Comparison of ENCODE assay signal across 21 cellular contexts in genomic region chrX:11269006-11269405, GRCh38. TPM values are rescaled to one million over a fixed set of nuclear protein-coding genes. Genes with fewer than 3 reads are reported as not detected.
DNase-seq lines count a peak whose midpoint lies in the region; ATAC-seq, FAIRE-seq and TF ChIP-seq lines count a peak whose summit lies in the region.
"Had no signal": no experiment of that assay in that cellular context is flagged by ENCODE, and none has a peak within 500 bp of the region (broad histone marks: within the 10 kb centered on the region; RNA-seq: fewer than 3 reads in every experiment).

No MANE protein-coding gene starts in this region.

- DNase-seq in A172 (ENCODE audit: low spot score) (peak; percentile 5), HT1080 (ENCODE audit: low read depth) (peak; percentile 0), SW480 (ENCODE audit: low spot score) (peak; percentile 3), K562 (ENCODE audit: extremely low read depth in 1 of 4, low spot score in 3 of 4) (peak; percentile 25 to 63 (median 34)), GM23338 (ENCODE audit: low spot score) (no peak), lower leg skin (ENCODE audit: low spot score in 2 of 2) (no peak), smooth muscle cell (lab: John Stamatoyannopoulos, UW; ENCODE audit: unreplicated experiment) (no peak)
- DNase-seq in stimulated activated naive CD4-positive, alpha-beta T cell (lab: John Stamatoyannopoulos, UW): no peak
- DNase-seq: CD8-positive, alpha-beta T cell; COR-L47; DMS153; DMS79 treated with DMSO at 0.1 percent for 48 hours; EL; GOT3; H9 had no signal

- 0 out of 2 replicates have a peak overlapping the region, but pooled peaks have one; percentile 40 for H2AFZ ChIP-seq in K562 (ENCODE audit: low read depth, low read length)
- no peak overlapping the region for H2AFZ ChIP-seq in GM23338
- H2AFZ ChIP-seq in smooth muscle cell (ENCODE audit: low read depth): no peak overlapping the region

- H3K4me2 ChIP-seq in K562 (ENCODE audit: insufficient read depth, low read length) (peak overlapping the region; percentile 41), GM23338 (no peak overlapping the region), smooth muscle cell (no peak overlapping the region)

- ATAC-seq in K562 (peak; percentile 45), GM23338 (no peak)
- ATAC-seq: CD8-positive, alpha-beta T cell had no signal

- POLR2A ChIA-PET in K562 (lab: Yijun Ruan, JAX): interaction anchor here (1.0 kb wide), 1 partner anchor 11 kb away, joined by 3 read pairs; no protein-coding TSS in a partner anchor

- H3K9ac ChIP-seq in K562 (ENCODE audit: insufficient read depth in 1 of 2, low read depth in 2 of 2, low read length in 2 of 2): no peak overlapping the region; a peak in 1 of 4 replicates
- H3K9ac ChIP-seq in smooth muscle cell (ENCODE audit: low read depth): no peak overlapping the region

- H3K27me3 ChIP-seq in K562 (ENCODE audit: control insufficient read depth in 2 of 2, insufficient read depth in 2 of 2, low read length in 2 of 2) (no peaks in the 10 kb centered on the region), GM23338 (ENCODE audit: insufficient read depth) (no peaks in the 10 kb centered on the region), smooth muscle cell (ENCODE audit: low read depth) (no peaks in the 10 kb centered on the region)

- H3K9me1 ChIP-seq in K562 (ENCODE audit: control insufficient read depth, insufficient read depth, low read length): no peaks in the 10 kb centered on the region

- H3F3A ChIP-seq in GM23338 (replicated peaks; ENCODE audit: low read depth) (no peaks in the 10 kb centered on the region), smooth muscle cell (ENCODE audit: low read depth) (no peaks in the 10 kb centered on the region)

- no peak overlapping the region for H3K4me3 ChIP-seq in K562
- H3K4me3 ChIP-seq in GM23338: no peak overlapping the region
- no peak overlapping the region for H3K4me3 ChIP-seq in lower leg skin (ENCODE audit: low read depth, poor library complexity, severe bottlenecking)
- H3K4me3 ChIP-seq in smooth muscle cell: no peak overlapping the region

- in situ Hi-C loops in K562 (cut with MboI): no loop called here

- H3K9me3 ChIP-seq in K562 (replicated peaks; ENCODE audit: control insufficient read depth, insufficient read depth, low read depth, low read length): no peaks in the 10 kb centered on the region
- no peaks in the 10 kb centered on the region for H3K9me3 ChIP-seq in smooth muscle cell (replicated peaks; ENCODE audit: low read depth)

- 0% methylated on average over 3 of the region's 3 CpGs for WGBS in K562 (ENCODE audit: insufficient coverage, low coverage, missing lambda C conversion rate)
- 66 to 70% methylated on average over 3 of the region's 3 CpGs for WGBS in lower leg skin, 2 donors
- 65% methylated on average over 3 of the region's 3 CpGs for WGBS in smooth muscle cell (ENCODE audit: low lambda C conversion rate)

- no peak for TF ChIP-seq RAD21 in K562 (CRISPR knock-in tag; conservative IDR thresholded peaks at IDR 0.05 in 1 of 2, IDR thresholded peaks at IDR 0.05 in 1 of 2)

- no peaks in the 10 kb centered on the region; the same call in 2 of the 3 replicates for H3K9me3 Mint-ChIP-seq in GM23338
- H3K9me3 Mint-ChIP-seq: CD8-positive, alpha-beta T cell had no signal

- H3K9me2 ChIP-seq in GM23338 (ENCODE audit: insufficient read depth): no peaks in the 10 kb centered on the region

- no peak for TF ChIP-seq CTCF in K562 (IDR thresholded peaks at IDR 0.05 in 2 of 3, conservative IDR thresholded peaks at IDR 0.05 in 1 of 3; ENCODE audit: insufficient read depth in 2 of 3, low read depth in 1 of 3, low read length in 3 of 3)
- no peak for TF ChIP-seq CTCF in GM23338 (conservative IDR thresholded peaks at IDR 0.05; ENCODE audit: low read depth in 2 of 2)
- no peak for TF ChIP-seq CTCF in lower leg skin (IDR thresholded peaks at IDR 0.05)
- TF ChIP-seq CTCF in smooth muscle cell (IDR thresholded peaks at IDR 0.05; ENCODE audit: borderline replicate concordance, insufficient read depth, poor library complexity, severe bottlenecking): no peak

- H3K79me2 ChIP-seq in K562 (ENCODE audit: control insufficient read depth, insufficient read depth, low read length): peaks cover 96% of the 10 kb centered on the region
- H3K79me2 ChIP-seq in GM23338 (replicated peaks; ENCODE audit: insufficient read depth): no peaks in the 10 kb centered on the region
- H3K79me2 ChIP-seq in smooth muscle cell (ENCODE audit: low read depth): no peaks in the 10 kb centered on the region

- H3K4me1 ChIP-seq in K562 (replicated peaks in 1 of 2; ENCODE audit: control insufficient read depth in 2 of 2, insufficient read depth in 2 of 2, low read length in 2 of 2) (peaks cover 11 to 73% of the 10 kb centered on the region in 2 experiments), GM23338 (ENCODE audit: insufficient read depth) (no peaks in the 10 kb centered on the region), smooth muscle cell (ENCODE audit: low read depth) (no peaks in the 10 kb centered on the region)

- peaks cover 8% of the 10 kb centered on the region; the same call in 2 of the 3 replicates for H3K4me1 Mint-ChIP-seq in GM23338
- H3K4me1 Mint-ChIP-seq: CD14-positive monocyte, H9 had no signal

- H3K27ac ChIP-seq in K562 (ENCODE audit: extremely low read depth, low read depth, low read length) (peak overlapping the region; percentile 58; the same call in 2 of the 3 replicates), GM23338 (ENCODE audit: low read depth) (no peak overlapping the region), smooth muscle cell (ENCODE audit: low read depth) (no peak overlapping the region)

- peaks cover 3% of the 10 kb centered on the region for H3K27me3 Mint-ChIP-seq in GM23338 (ENCODE audit: insufficient read depth, low read depth, poor library complexity)

- no peaks in the 10 kb centered on the region for H4K20me1 ChIP-seq in K562 (replicated peaks; ENCODE audit: control insufficient read depth, insufficient read depth, low read length)
- no peaks in the 10 kb centered on the region for H4K20me1 ChIP-seq in GM23338 (replicated peaks; ENCODE audit: insufficient read depth)
- no peaks in the 10 kb centered on the region for H4K20me1 ChIP-seq in smooth muscle cell (ENCODE audit: low read depth)

- CTCF ChIA-PET in K562 (lab: Yijun Ruan, JAX; ENCODE audit: low intra/inter-chr PET ratio): interaction anchor here (0.7 kb wide), 1 partner anchor 73 kb away, joined by 3 read pairs; no protein-coding TSS in a partner anchor

- no peaks in the 10 kb centered on the region; the same call in 2 of the 3 replicates for H3K36me3 ChIP-seq in K562 (ENCODE audit: control insufficient read depth, insufficient read depth, low read length)
- H3K36me3 ChIP-seq in GM23338 (ENCODE audit: insufficient read depth): no peaks in the 10 kb centered on the region
- no peaks in the 10 kb centered on the region for H3K36me3 ChIP-seq in smooth muscle cell (ENCODE audit: low read depth)

- no peak for TF ChIP-seq EP300 in K562 (IDR thresholded peaks at IDR 0.05; ENCODE audit: low read length)

- peak; percentile 63 for FAIRE-seq in K562 (lab: Jason Lieb, UNC)
- FAIRE-seq: D721Med, G401.6, GM12891 had no signal

- H3K27ac Mint-ChIP-seq in GM23338: no peak overlapping the region
- H3K27ac Mint-ChIP-seq: CD14-positive monocyte; CD8-positive, alpha-beta T cell; H9 had no signal

- H3K36me3 Mint-ChIP-seq in GM23338 (ENCODE audit: low read depth): no peaks in the 10 kb centered on the region
- H3K36me3 Mint-ChIP-seq: CD14-positive monocyte; CD8-positive, alpha-beta T cell had no signal

- no peak for TF ChIP-seq POLR2A in K562 (conservative IDR thresholded peaks at IDR 0.05)
- TF ChIP-seq POLR2A in lower leg skin (IDR thresholded peaks at IDR 0.05): no peak

- no peak overlapping the region for H3K4me3 Mint-ChIP-seq in GM23338
- H3K4me3 Mint-ChIP-seq: CD14-positive monocyte; CD8-positive, alpha-beta T cell; H9 had no signal

- no TSS peak for BruUV-seq in K562 (replicated peaks; lab: Mats Ljungman, UMichigan)

- intact Hi-C loops in K562 (cut with micrococcal nuclease) (loop anchor here (5.0 to 10.0 kb wide), 2 partner anchors 98 to 114 kb away; no protein-coding TSS in a partner anchor), lower leg skin (cut with DNase I; ENCODE audit: low total_unique reads) (no loop called here)

TF ChIP-seq in K562, 482 proteins besides CTCF, POLR2A, EP300 and RAD21 (continues in another document):
- TF ChIP-seq CBFA2T2 (conservative IDR thresholded peaks at IDR 0.05) (peak; percentile 35), TRIM24 (IDR thresholded peaks at IDR 0.05) (peak in 1 of 2 experiments; percentile 25; a peak in 1 of 4 replicates), ZFP36 (IDR thresholded peaks at IDR 0.05; ENCODE audit: low read depth, low read length, partially characterized antibody) (peak; percentile 14)

TF ChIP-seq in GM23338, 12 proteins besides CTCF, POLR2A, EP300 and RAD21 (continues in another document):
- TF ChIP-seq CREB1 (CRISPR knock-in tag; IDR thresholded peaks at IDR 0.05; ENCODE audit: low read depth): no peak
- no peak for TF ChIP-seq POLR2AphosphoS5 (IDR thresholded peaks at IDR 0.05; ENCODE audit: low read depth)

RNA-seq across cellular contexts. Expression of gene AMELX, which starts 24.2 kb away (rescaled TPM):
- total RNA-seq in A172 (2014; rRNA removed; shearing (Covaris generic)): not detected in 2 replicates
- total RNA-seq in HT1080 (2014; rRNA removed; shearing (Covaris generic)): not detected in 2 replicates
- not detected in 2 replicates for polyA plus RNA-seq in HT1080 (2015; cell fraction: cytosol; rRNA removed)
- not detected in 2 replicates for polyA plus RNA-seq in HT1080 (2015; cell fraction: nucleus; rRNA removed)
- not detected in 2 replicates for total RNA-seq in K562 (2011; cell fraction: chromatin; rRNA removed; ENCODE audit: low replicate concordance)
- not detected in 2 replicates for total RNA-seq in K562 (2011; cell fraction: nucleolus; rRNA removed)
- total RNA-seq in K562 (2011; cell fraction: nucleoplasm; rRNA removed): not detected in 2 replicates
- total RNA-seq in K562 (2014; rRNA removed) (not detected in 2 replicates), K562 (2014; rRNA removed; fragmentation: Illumina TruSeq; extraction: Trizol) (not detected in 2 replicates), K562 (2015; rRNA removed; fragmentation: Illumina TruSeq; extraction: Trizol) (not detected in 2 replicates), K562 (2021) (0.22 TPM in 1 of 2 replicates, not detected in the other), lower leg skin (not detected), smooth muscle cell (not detected in 2 replicates)
- polyA plus RNA-seq in K562 (2011; rRNA removed) (not detected in 2 replicates), K562 (2014; fragmentation: Illumina TruSeq; extraction: Trizol) (not detected in 2 replicates), K562 (2014; fragmentation: Nextera tagmentation; extraction: Ambion mirVana) (not detected), K562 (2014; rRNA removed) (not detected in 2 replicates), GM23338 (2016; fragmentation: Nextera tagmentation; extraction: Ambion mirVana) (not detected in 2 replicates), smooth muscle cell (not detected in 2 replicates)
- not detected in 2 replicates for polyA plus RNA-seq in K562 (2011; cell fraction: cytosol; rRNA removed)
- polyA plus RNA-seq in K562 (2011; cell fraction: nucleus; rRNA removed): not detected in 2 replicates
- not detected in 2 replicates for polyA plus RNA-seq in K562 (2012)
- not detected in 2 replicates for polyA minus RNA-seq in K562 (2011; rRNA and poly(A)+ RNA removed)
- polyA minus RNA-seq in K562 (2011; cell fraction: cytosol; rRNA and poly(A)+ RNA removed): not detected in 2 replicates
- not detected in 2 replicates for polyA minus RNA-seq in K562 (2011; cell fraction: nucleus; rRNA and poly(A)+ RNA removed)
- not detected in 2 replicates for total RNA-seq in GM23338 (2014; rRNA removed; shearing (Covaris generic))
- total RNA-seq: A673; CD8-positive, alpha-beta T cell; H9 had no signal
- polyA plus RNA-seq: BJ, CD14-positive monocyte had no signal

Comparison
In these comparisons a context has a peak if more than half of its experiments do, and no peak if none do; other contexts are left out.
1. DNase-seq: peak in A172 (single experiment), HT1080 (single experiment), SW480 (single experiment) and K562 (4 of 4); none in GM23338 (single experiment), lower leg skin (0 of 2), stimulated activated naive CD4-positive, alpha-beta T cell (0 of 6) and smooth muscle cell (single experiment).